In genomic region chr12:108572166-108572790, GRCh38 we compare ENCODE assay signal across 2 cellular contexts.
A peak's percentile ranks its signal among the peaks of the same experiment; 100 is the strongest.
TF ChIP-seq lines count a peak whose summit lies in the region.

No MANE protein-coding gene starts in this region.

TF ChIP-seq in H1, 55 proteins besides CTCF, POLR2A, EP300 and RAD21:
- TF ChIP-seq SP4 (IDR thresholded peaks at IDR 0.05; ENCODE audit: low read length) (no peak), KDM1A (IDR thresholded peaks at IDR 0.05; ENCODE audit: borderline replicate concordance, low read length) (peak; percentile 64; the same call in 1 of the 2 replicates), CHD7 (IDR thresholded peaks at IDR 0.05; ENCODE audit: insufficient replicate concordance, low read length) (no peak), SP2 (IDR thresholded peaks at IDR 0.05; ENCODE audit: low read length) (no peak), FOSL1 (IDR thresholded peaks at IDR 0.05; ENCODE audit: insufficient read depth, low read depth, low read length) (no peak), CTBP2 (IDR thresholded peaks at IDR 0.05; ENCODE audit: borderline replicate concordance, insufficient read depth, insufficient read length, low read length) (no peak), RFX5 (IDR thresholded peaks at IDR 0.05; ENCODE audit: borderline replicate concordance, low read depth, low read length) (no peak)

TF ChIP-seq in SK-N-SH treated with all-trans-retinoic acid at 6 μM for 48 hours, 23 proteins besides CTCF, POLR2A, EP300 and RAD21:
- TF ChIP-seq TSHZ2 (CRISPR knock-in tag; IDR thresholded peaks at IDR 0.05) (no peak), POU6F1 (CRISPR knock-in tag; IDR thresholded peaks at IDR 0.05; ENCODE audit: borderline replicate concordance, low read depth) (no peak), TOX (CRISPR knock-in tag; IDR thresholded peaks at IDR 0.05; ENCODE audit: borderline replicate concordance) (no peak), ZNF565 (CRISPR knock-in tag; conservative IDR thresholded peaks at IDR 0.05; ENCODE audit: low read depth) (no peak), ISL1 (CRISPR knock-in tag; IDR thresholded peaks at IDR 0.05) (no peak), BACH2 (CRISPR knock-in tag; IDR thresholded peaks at IDR 0.05; ENCODE audit: borderline replicate concordance) (no peak), PPARA (CRISPR knock-in tag; IDR thresholded peaks at IDR 0.05; ENCODE audit: borderline replicate concordance) (no peak), TCF4 (CRISPR knock-in tag; IDR thresholded peaks at IDR 0.05; ENCODE audit: borderline replicate concordance) (no peak), ZFP30 (CRISPR knock-in tag; IDR thresholded peaks at IDR 0.05) (no peak), ZNF70 (CRISPR knock-in tag; IDR thresholded peaks at IDR 0.05) (no peak), RARB (CRISPR knock-in tag; IDR thresholded peaks at IDR 0.05) (no peak), GLIS3 (CRISPR knock-in tag; IDR thresholded peaks at IDR 0.05) (no peak), PATZ1 (CRISPR knock-in tag; IDR thresholded peaks at IDR 0.05; ENCODE audit: borderline replicate concordance) (no peak), ZFP3 (CRISPR knock-in tag; IDR thresholded peaks at IDR 0.05) (no peak)
